In genomic region chr17:17882182-17882581, GRCh38 we compare ENCODE assay signal across 19 cellular contexts. TPM values are rescaled to one million over a fixed set of nuclear protein-coding genes. Genes with fewer than 3 reads are reported as not detected.
DNase-seq lines count a peak whose midpoint lies in the region; ATAC-seq, FAIRE-seq and TF ChIP-seq lines count a peak whose summit lies in the region.
"Had no signal": no experiment of that assay in that cellular context is flagged by ENCODE, and none has a peak within 500 bp of the region (broad histone marks: within the 10 kb centered on the region; RNA-seq: fewer than 3 reads in every experiment).

No MANE protein-coding gene starts in this region.

- H2BK5ac ChIP-seq in H9 (ENCODE audit: insufficient read length, low read length) (no peak overlapping the region), H1 (ENCODE audit: low read depth, low read length) (peak overlapping the region; percentile 40)

- H3K4me1 ChIP-seq in BLaER1 (peaks cover 32% of the 10 kb centered on the region), H9 (ENCODE audit: insufficient read depth, low read length) (peaks cover 16% of the 10 kb centered on the region; the same call in 1 of the 2 replicates), H1 (replicated peaks in 1 of 4; ENCODE audit: control insufficient read depth in 3 of 4, insufficient read depth in 4 of 4, low read length in 3 of 4) (peaks cover 22 to 42% (median 29%) of the 10 kb centered on the region in 4 experiments)
- H3K4me1 ChIP-seq: Caco-2 had no signal

- H3K18ac ChIP-seq in H9 (ENCODE audit: insufficient read length, low read depth, low read length) (no peak overlapping the region), H1 (ENCODE audit: extremely low read depth, low read length) (no peak overlapping the region)

- FAIRE-seq in H1 (lab: Jason Lieb, UNC) = peak; percentile 76
- FAIRE-seq: GM12878, GM18507 had no signal

- no peak overlapping the region for H2BK120ac ChIP-seq in H9 (ENCODE audit: low read depth, low read length, poor library complexity, severe bottlenecking)
- no peak overlapping the region for H2BK120ac ChIP-seq in H1 (replicated peaks; ENCODE audit: low read depth, low read length)

- H3K79me1 ChIP-seq in H9 (ENCODE audit: insufficient read depth, low read depth, low read length, poor library complexity, severe bottlenecking) = no peaks in the 10 kb centered on the region
- no peaks in the 10 kb centered on the region for H3K79me1 ChIP-seq in H1 (ENCODE audit: low read depth, low read length)

- H3K23ac ChIP-seq in H9 (ENCODE audit: insufficient read length, low read depth, low read length) = no peak overlapping the region
- no peak overlapping the region for H3K23ac ChIP-seq in H1 (ENCODE audit: insufficient read length)

- H3K9ac ChIP-seq in BLaER1 (0 out of 2 replicates have a peak overlapping the region, but pooled peaks have one; percentile 7), H9 (ENCODE audit: extremely low read depth, insufficient read length, low read length) (no peak overlapping the region), H1 (replicated peaks in 1 of 4; ENCODE audit: extremely low read depth in 1 of 4, low read depth in 3 of 4, low read length in 3 of 4) (no peak overlapping the region)

- H3K9me3 Mint-ChIP-seq in H9 (no peaks in the 10 kb centered on the region; a peak in 1 of 5 replicates), nephron (no peaks in the 10 kb centered on the region)
- H3K9me3 Mint-ChIP-seq: CD14-positive monocyte; CD8-positive, alpha-beta T cell; HFFc6 had no signal

- TF ChIP-seq POLR2A in H1 (IDR thresholded peaks at IDR 0.05; ENCODE audit: control extremely low read depth in 1 of 2, low read depth in 2 of 2, low read length in 2 of 2) = no peak

- H2BK15ac ChIP-seq in H9 (ENCODE audit: low read depth, low read length) (no peak overlapping the region), H1 (ENCODE audit: low read length) (no peak overlapping the region)

- H4K91ac ChIP-seq in H9 (ENCODE audit: insufficient read length, low read depth, low read length) (no peak overlapping the region), H1 (replicated peaks; ENCODE audit: insufficient read length, low read length) (peak overlapping the region; percentile 49)

- H3K14ac ChIP-seq in H9 (ENCODE audit: insufficient read depth, low read length) (no peak overlapping the region), H1 (ENCODE audit: insufficient read length) (no peak overlapping the region)

- H3K27ac Mint-ChIP-seq in H9 (peak overlapping the region in 2 of 3 experiments; percentile 18 to 45; a peak in 2 of 7 replicates), nephron (peak overlapping the region in 2 of 3 experiments; percentile 37 to 56)
- H3K27ac Mint-ChIP-seq: B cell; CD14-positive monocyte; CD8-positive, alpha-beta T cell; HFFc6 had no signal

- H3K4me1 Mint-ChIP-seq in H9 (peaks cover 52 to 54% of the 10 kb centered on the region in 2 experiments), nephron (peaks cover 74% of the 10 kb centered on the region)
- H3K4me1 Mint-ChIP-seq: B cell, CD14-positive monocyte had no signal

- H2BK12ac ChIP-seq in H9 (ENCODE audit: insufficient read length, low read depth, low read length) (no peak overlapping the region), H1 (ENCODE audit: low read depth, low read length) (peak overlapping the region; percentile 76; the same call in 1 of the 2 replicates)

- peaks cover 8% of the 10 kb centered on the region for H3K27me3 Mint-ChIP-seq in H9 (ENCODE audit: low read depth)
- H3K27me3 Mint-ChIP-seq in nephron (ENCODE audit: low read depth) = peaks cover 3% of the 10 kb centered on the region
- H3K27me3 Mint-ChIP-seq: B cell had no signal

- H2AK5ac ChIP-seq in H9 (ENCODE audit: insufficient read length, low read length) (no peak overlapping the region), H1 (ENCODE audit: low read depth, low read length) (0 out of 2 replicates have a peak overlapping the region, but pooled peaks have one; percentile 76)

- no peaks in the 10 kb centered on the region for H4K20me1 ChIP-seq in BLaER1
- no peaks in the 10 kb centered on the region for H4K20me1 ChIP-seq in H9 (ENCODE audit: control insufficient read depth, insufficient read depth, insufficient read length)
- no peaks in the 10 kb centered on the region for H4K20me1 ChIP-seq in H1 (replicated peaks in 1 of 2; ENCODE audit: control insufficient read depth in 1 of 2, insufficient read depth in 2 of 2, low read length in 2 of 2)

- TF ChIP-seq CTCF in H9 (conservative IDR thresholded peaks at IDR 0.05) (no peak), H1 (IDR thresholded peaks at IDR 0.05; ENCODE audit: control extremely low read depth in 1 of 3, insufficient read depth in 1 of 3, low read depth in 1 of 3, low read length in 3 of 3) (no peak), nephron (IDR thresholded peaks at IDR 0.05; ENCODE audit: unreplicated experiment in 3 of 3) (no peak), RWPE1 (conservative IDR thresholded peaks at IDR 0.05; ENCODE audit: low read depth) (no peak)

- H3K23me2 ChIP-seq in H9 (ENCODE audit: insufficient read length, low read depth, low read length, poor library complexity, severe bottlenecking) (no peaks in the 10 kb centered on the region), H1 (ENCODE audit: low read depth, low read length) (no peaks in the 10 kb centered on the region)

- no peak overlapping the region for H2BK20ac ChIP-seq in H9 (ENCODE audit: low read depth, low read length, poor library complexity, severe bottlenecking)
- peak overlapping the region; percentile 37; the same call in 1 of the 2 replicates for H2BK20ac ChIP-seq in H1 (ENCODE audit: low read length)

- no peak overlapping the region for H3K56ac ChIP-seq in H9 (ENCODE audit: insufficient read length, low read depth, low read length)
- no peak overlapping the region for H3K56ac ChIP-seq in H1 (replicated peaks; ENCODE audit: insufficient read length, low read depth, low read length)

- H3K4me3 ChIP-seq in BLaER1 = no peak overlapping the region
- H3K4me3 ChIP-seq in H1 (ENCODE audit: extremely low read depth in 1 of 4, insufficient read depth in 2 of 4, low read depth in 3 of 4, low read length in 4 of 4) = no peak overlapping the region
- H3K4me3 ChIP-seq: GM12878 had no signal

- CTCF ChIA-PET in H1 (lab: Charles Lee; ENCODE audit: partially characterized antibody) = interaction anchor here (1.0 to 22.5 kb wide), 4 partner anchors 9 to 50 kb away, joined by 3 to 404 read pairs (median 6); no protein-coding TSS in a partner anchor
- CTCF ChIA-PET in RWPE1 (lab: Yijun Ruan, JAX) = no interaction called here

- H3K36me3 ChIP-seq in BLaER1 (peaks cover 30% of the 10 kb centered on the region), H1 (ENCODE audit: control insufficient read depth in 2 of 4, insufficient read depth in 4 of 4, low read length in 3 of 4) (no peaks in the 10 kb centered on the region)

- no peak for ATAC-seq in GM19455 (IDR thresholded peaks at IDR 0.05; ENCODE audit: unreplicated experiment)
- ATAC-seq: CD8-positive, alpha-beta T cell; GM12878 had no signal

- no CpG with 5 or more reads among the region's 7 CpGs for WGBS in H9 (ENCODE audit: extremely low coverage, insufficient read length, low lambda C conversion rate)
- 39% methylated on average over 7 of the region's 7 CpGs; no CpG with 5 or more reads in 1 of the 2 experiments for WGBS in H1 (ENCODE audit: extremely low coverage in 1 of 2, insufficient coverage in 1 of 2, insufficient read length in 1 of 2, insufficient replicate concordance in 2 of 2, low coverage in 1 of 2, low lambda C conversion rate in 2 of 2, missing lambda C conversion rate in 1 of 2), 2 experiments

- no peak overlapping the region for H3K27ac ChIP-seq in BLaER1
- H3K27ac ChIP-seq in H9 (ENCODE audit: insufficient read length, low read depth, low read length) = no peak overlapping the region
- no peak overlapping the region for H3K27ac ChIP-seq in H1 (ENCODE audit: low read depth, low read length)
- no peak overlapping the region for H3K27ac ChIP-seq in RWPE1
- H3K27ac ChIP-seq: HL-60 had no signal

- H3K27me3 ChIP-seq in BLaER1 = no peaks in the 10 kb centered on the region
- no peaks in the 10 kb centered on the region for H3K27me3 ChIP-seq in H9 (ENCODE audit: insufficient read depth, low read length)
- no peaks in the 10 kb centered on the region; a peak in 1 of 7 replicates for H3K27me3 ChIP-seq in H1 (replicated peaks in 1 of 4; ENCODE audit: control insufficient read depth in 3 of 4, extremely low read depth in 1 of 4, insufficient read depth in 3 of 4, low read length in 3 of 4)

- H3K79me2 ChIP-seq in H9 (ENCODE audit: insufficient read depth, low read length) = no peaks in the 10 kb centered on the region
- H3K79me2 ChIP-seq in H1 (ENCODE audit: control insufficient read depth in 1 of 2, insufficient read depth in 2 of 2, low read length in 2 of 2) = no peaks in the 10 kb centered on the region

- no peaks in the 10 kb centered on the region for H3K36me3 Mint-ChIP-seq in H9 (ENCODE audit: insufficient read depth in 1 of 3, low read depth in 3 of 3)
- peaks cover 43% of the 10 kb centered on the region for H3K36me3 Mint-ChIP-seq in nephron (ENCODE audit: low read depth)

- DNase-seq in H9 = peak; percentile 62
- no peak for DNase-seq in H1 (ENCODE audit: low read depth in 1 of 2, low spot score in 2 of 2)
- no peak for DNase-seq in RWPE1 (ENCODE audit: low spot score)
- no peak for DNase-seq in GDM1 (lab: John Stamatoyannopoulos, UW)
- DNase-seq in D341Med (ENCODE audit: low spot score) = no peak
- DNase-seq: ACHN; Caco-2; CD8-positive, alpha-beta T cell; GOT3; HCEC 1CT; HFFc6 had no signal

- H3K4me3 Mint-ChIP-seq in H9 = peak overlapping the region in 1 of 2 experiments; percentile 47; a peak in 1 of 5 replicates
- no peak overlapping the region for H3K4me3 Mint-ChIP-seq in nephron
- H3K4me3 Mint-ChIP-seq: B cell; CD14-positive monocyte; CD8-positive, alpha-beta T cell; HFFc6 had no signal

- H4K5ac ChIP-seq in H9 (ENCODE audit: insufficient read length, low read depth, low read length) (no peak overlapping the region), H1 (ENCODE audit: insufficient read length, low read depth, low read length) (no peak overlapping the region)

- H2AFZ ChIP-seq in H9 (ENCODE audit: low read length) (no peak overlapping the region), H1 (ENCODE audit: low read length) (no peak overlapping the region)

- POLR2A ChIA-PET in H1 (lab: Charles Lee; ENCODE audit: partially characterized antibody) = interaction anchor here (1.2 kb wide), 1 partner anchor 12 kb away, joined by 3 read pairs; no protein-coding TSS in a partner anchor
- POLR2A ChIA-PET in RWPE1 (lab: Yijun Ruan, JAX; ENCODE audit: low non-redundant PET) = no interaction called here

- H3K9me3 ChIP-seq in BLaER1 = no peaks in the 10 kb centered on the region
- H3K9me3 ChIP-seq in H9 (ENCODE audit: control insufficient read depth, low read depth, low read length) = no peaks in the 10 kb centered on the region
- no peaks in the 10 kb centered on the region for H3K9me3 ChIP-seq in H1 (ENCODE audit: insufficient read depth in 2 of 2, low read depth in 1 of 2, low read length in 1 of 2)
- H3K9me3 ChIP-seq: Caco-2 had no signal

- no peak for TF ChIP-seq EP300 in H1 (IDR thresholded peaks at IDR 0.05; ENCODE audit: borderline replicate concordance in 1 of 2, low read depth in 2 of 2, low read length in 2 of 2)

- no peak overlapping the region for H4K8ac ChIP-seq in H9 (replicated peaks; ENCODE audit: insufficient read length, low read depth, low read length)
- H4K8ac ChIP-seq in H1 (ENCODE audit: extremely low read depth, insufficient read depth, low read length) = no peak overlapping the region

- no peak overlapping the region for H3K4ac ChIP-seq in H9 (ENCODE audit: low read depth, low read length)
- no peak overlapping the region for H3K4ac ChIP-seq in H1 (replicated peaks; ENCODE audit: insufficient read length, low read depth, low read length)

- no peak overlapping the region for H3T11ph ChIP-seq in H9 (ENCODE audit: low read length)

- no peak for TF ChIP-seq RAD21 in H1 (IDR thresholded peaks at IDR 0.05 in 1 of 2, conservative IDR thresholded peaks at IDR 0.05 in 1 of 2; ENCODE audit: low read depth in 2 of 2, low read length in 2 of 2)

- peak overlapping the region; percentile 73 for H3K4me2 ChIP-seq in BLaER1
- no peak overlapping the region for H3K4me2 ChIP-seq in H9 (ENCODE audit: insufficient read depth, insufficient read length, low read length)
- H3K4me2 ChIP-seq in H1 (ENCODE audit: insufficient read depth in 1 of 2, low read depth in 2 of 2, low read length in 2 of 2) = peak overlapping the region in 1 of 2 experiments; percentile 25; a peak in 1 of 4 replicates

RNA-seq across cellular contexts. Expression of gene SREBF1, which starts 45.4 kb away (rescaled TPM):
- 76.2 and 81.9 TPM in 2 replicates for total RNA-seq in H9 (2021)
- 69.9 and 70.8 TPM in 2 replicates for total RNA-seq in H1 (2021; fragmentation: NEBNext Ultra II Directional; extraction: Animal tissue kit (Norgen Biotek cat#: 25700))
- polyA plus RNA-seq in H1 (2011; rRNA removed) = 28.6 and 64.6 TPM in 2 replicates
- 34.1 TPM for polyA plus RNA-seq in H1 (2011; cell fraction: cytosol; rRNA removed)
- 270 TPM for polyA plus RNA-seq in H1 (2011; cell fraction: nucleus; rRNA removed)
- polyA plus RNA-seq in H1 (2012, experiment 1 of 2) = 45.2 to 64.7 TPM (median 53.7 TPM) in 4 replicates
- 36.4 TPM for polyA plus RNA-seq in H1 (2012, experiment 2 of 2)
- 88.4 TPM for polyA plus RNA-seq in H1 (2013, experiment 1 of 2)
- polyA plus RNA-seq in H1 (2013, experiment 2 of 2) = 76.5 TPM
- 21.0 and 35.5 TPM in 2 replicates for polyA minus RNA-seq in H1 (2011; rRNA and poly(A)+ RNA removed)
- polyA minus RNA-seq in H1 (2011; cell fraction: cytosol; rRNA and poly(A)+ RNA removed) = 60.1 TPM
- polyA minus RNA-seq in H1 (2011; cell fraction: nucleus; rRNA and poly(A)+ RNA removed) = 90.1 TPM
